Comparison of ENCODE assay signal across 21 cellular contexts in the genomic region with DNA sequence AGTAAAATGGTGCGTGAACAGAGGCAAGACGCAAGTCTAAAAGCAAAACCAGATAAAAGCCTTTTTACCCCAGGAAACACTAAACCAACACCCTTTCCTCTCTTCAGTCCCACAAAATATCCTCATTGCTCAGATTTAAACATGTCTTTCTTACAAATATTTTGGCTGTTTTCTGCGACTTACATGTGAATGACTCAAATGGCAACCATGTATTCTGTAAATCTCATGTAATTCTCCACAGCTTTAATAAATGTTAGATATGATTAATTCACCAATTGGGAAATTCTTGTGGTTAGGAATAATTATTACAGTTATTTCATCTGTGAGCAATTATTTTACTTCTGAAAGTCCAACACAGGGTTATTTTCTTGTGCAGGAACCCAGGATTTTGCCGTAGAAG.
"Had no signal": no experiment of that assay in that cellular context is flagged by ENCODE, and none has a peak within 500 bp of the region (broad histone marks: within the 10 kb centered on the region; RNA-seq: fewer than 3 reads in every experiment).

No MANE protein-coding gene starts in this region.

- H3K36me3 ChIP-seq: ascending aorta, breast epithelium, lower lobe of right lung, ovary had no signal

- DNase-seq: activated CD4-positive, alpha-beta memory T cell treated with anti-CD3 and anti-CD28 coated beads, Interleukin-2, amount 10 ng/mL, durations not matched to agents 7 days and 5 days; activated CD4-positive, alpha-beta T cell treated with anti-CD3 and anti-CD28 coated beads for 48 hours; activated CD4-positive, CD25-positive, alpha-beta regulatory T cell; activated CD8-positive, alpha-beta memory T cell treated with anti-CD3 and anti-CD28 coated beads, Interleukin-2, amount 10 ng/mL, durations not matched to agents 7 days and 5 days; activated naive CD4-positive, alpha-beta T cell treated with anti-CD3 and anti-CD28 coated beads, Interleukin-2, amount 10 ng/mL, durations not matched to agents 7 days and 5 days; activated naive CD8-positive, alpha-beta T cell treated with anti-CD3 and anti-CD28 coated beads, Interleukin-2, amount 50 U/mL, for 24 hours; effector CD8-positive, alpha-beta T cell; hypothalamus; islet precursor cell; lower lobe of right lung; natural killer cell; ovary; psoas muscle; right cardiac atrium; stimulated activated CD4-positive, alpha-beta T cell treated with anti-CD3 and anti-CD28 coated beads, Interleukin-15, amount 100 ng/mL, for 24 hours; stimulated activated CD4-positive, alpha-beta T cell treated with anti-CD3 and anti-CD28 coated beads, Interleukin-4, amount 100 ng/mL, for 1 hour; stimulated activated naive CD8-positive, alpha-beta T cell treated with anti-CD3 and anti-CD28 coated beads, Interleukin-15, amount 100 ng/mL, for 72 hours; T-cell had no signal

- H3K27me3 ChIP-seq: ascending aorta, breast epithelium, ovary had no signal

- H3K4me1 ChIP-seq: ascending aorta, breast epithelium, lower lobe of right lung, psoas muscle had no signal

- H3K9me3 ChIP-seq: ascending aorta, breast epithelium, lower lobe of right lung, ovary, psoas muscle had no signal

- H3K4me3 ChIP-seq: ascending aorta, breast epithelium, lower lobe of right lung, ovary, psoas muscle, skin epidermis had no signal

- H3K27ac ChIP-seq: ascending aorta, breast epithelium, lower lobe of right lung, ovary, psoas muscle had no signal
